In the genomic region with DNA sequence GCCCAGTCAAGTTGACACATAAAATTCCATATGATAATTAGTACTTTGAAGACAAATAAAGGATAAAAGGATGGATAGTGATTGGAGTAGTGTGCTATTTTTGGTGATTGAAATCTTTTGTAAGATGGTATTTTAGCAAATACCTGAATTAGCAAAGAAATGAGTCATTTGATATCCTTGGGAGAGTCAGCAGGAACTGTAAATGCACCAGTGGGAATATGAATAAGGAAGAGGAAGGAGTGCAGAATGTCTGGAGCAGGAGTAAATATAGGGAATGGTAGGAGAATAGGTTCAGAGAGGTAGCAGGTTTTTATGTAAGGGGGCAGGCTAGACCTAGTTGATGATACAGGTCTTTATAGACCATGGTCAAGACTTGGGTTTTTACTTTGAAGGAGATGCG, we compare ENCODE assay signal across 1 cellular context.
TF ChIP-seq lines count a peak whose summit lies in the region.

No MANE protein-coding gene starts in this region.

TF ChIP-seq in GM23338, 12 proteins besides CTCF, POLR2A, EP300 and RAD21 (continued from another document):
- TF ChIP-seq ZNF462 (CRISPR knock-in tag; IDR thresholded peaks at IDR 0.05), result no peak
